ENCODE assay signal across 8 cellular contexts in genomic region chr10:80196270-80196949, GRCh38. TPM values are rescaled to one million over a fixed set of nuclear protein-coding genes. Genes with fewer than 3 reads are reported as not detected.
DNase-seq lines count a peak whose midpoint lies in the region; ATAC-seq and TF ChIP-seq lines count a peak whose summit lies in the region.

No MANE protein-coding gene starts in this region.

- peaks cover 12% of the 10 kb centered on the region for H3K79me1 ChIP-seq in mesenchymal stem cell (replicated peaks; ENCODE audit: low read length, poor library complexity, severe bottlenecking)

- ATAC-seq in HG03159 (IDR thresholded peaks at IDR 0.05; ENCODE audit: unreplicated experiment), result peak; percentile 83

- H3K4ac ChIP-seq in mesenchymal stem cell (ENCODE audit: low read depth in 1 of 2, low read length in 2 of 2), result no peak overlapping the region

- H3K23ac ChIP-seq in mesenchymal stem cell (ENCODE audit: low read length in 2 of 2), result no peak overlapping the region

- no peaks in the 10 kb centered on the region for H3K27me3 Mint-ChIP-seq in T-helper 1 cell treated with Interleukin-12 subunit alpha and Interleukin-12 subunit beta and Interleukin-4 antibody, amounts not matched to agents 30 μg/mL and 1 μg/mL, for 36 hours (ENCODE audit: low read depth)

- H3K27ac ChIP-seq in brain microvascular endothelial cell (no peak overlapping the region), mesenchymal stem cell (ENCODE audit: low read length, poor library complexity, severe bottlenecking) (peak overlapping the region; percentile 61), subcutaneous abdominal adipose tissue (ENCODE audit: low read depth, low read length) (peak overlapping the region; percentile 93)

- peaks cover 4% of the 10 kb centered on the region for H3K9me3 Mint-ChIP-seq in T-helper 1 cell treated with Interleukin-12 subunit alpha and Interleukin-12 subunit beta and Interleukin-4 antibody, amounts not matched to agents 30 μg/mL and 1 μg/mL, for 36 hours

- H3K4me1 Mint-ChIP-seq in T-helper 1 cell treated with Interleukin-12 subunit alpha and Interleukin-12 subunit beta and Interleukin-4 antibody, amounts not matched to agents 30 μg/mL and 1 μg/mL, for 36 hours (ENCODE audit: low read depth), result peaks cover 58% of the 10 kb centered on the region

- no peak overlapping the region for H2BK12ac ChIP-seq in mesenchymal stem cell (ENCODE audit: low read length in 2 of 2)

- no peak overlapping the region for H3K9ac ChIP-seq in mesenchymal stem cell (ENCODE audit: low read length)
- peak overlapping the region in 4 of 5 donors; percentile 30 to 53 (median 44) for H3K9ac ChIP-seq in subcutaneous abdominal adipose tissue (ENCODE audit: low read length in 5 of 5)

- in situ Hi-C loops in brain microvascular endothelial cell (cut with HindIII; ENCODE audit: low pct_ligation_motif_present, low sequenced_read_pairs), result no loop called here

- no peak overlapping the region for H4K91ac ChIP-seq in mesenchymal stem cell (ENCODE audit: low read length)

- H2BK5ac ChIP-seq in mesenchymal stem cell (ENCODE audit: low read depth, low read length, poor library complexity, severe bottlenecking), result no peak overlapping the region

- H3K4me1 ChIP-seq in mesenchymal stem cell (ENCODE audit: control insufficient read depth, insufficient read depth, low read depth, low read length) (peaks cover 30% of the 10 kb centered on the region), subcutaneous abdominal adipose tissue (ENCODE audit: control insufficient read depth in 5 of 5, insufficient read depth in 5 of 5, low read length in 5 of 5) (peaks cover 32 to 82% (median 80%) of the 10 kb centered on the region in 5 donors)

- H4K8ac ChIP-seq in mesenchymal stem cell (ENCODE audit: low read length), result no peak overlapping the region

- H2AFZ ChIP-seq in mesenchymal stem cell (ENCODE audit: low read depth, low read length), result no peak overlapping the region

- DNase-seq in DMS 273 (lab: John Stamatoyannopoulos, UW; ENCODE audit: unreplicated experiment) (peak; percentile 10), DMS 273 treated with DMSO at 0.1 percent for 48 hours (lab: John Stamatoyannopoulos, UW) (no peak), brain microvascular endothelial cell (peak; percentile 42), mesenchymal stem cell (no peak), NCI-H1092 treated with DMSO at 0.1 percent for 48 hours (lab: John Stamatoyannopoulos, UW) (no peak)

- peaks cover 8% of the 10 kb centered on the region for H3K9me3 ChIP-seq in mesenchymal stem cell (ENCODE audit: control insufficient read depth, low read length)
- no peaks in the 10 kb centered on the region for H3K9me3 ChIP-seq in subcutaneous abdominal adipose tissue (ENCODE audit: control insufficient read depth in 5 of 5, low read length in 5 of 5)

- no peak for TF ChIP-seq CTCF in brain microvascular endothelial cell (IDR thresholded peaks at IDR 0.05; ENCODE audit: low read depth, low read length, missing control alignments)

- H2AK5ac ChIP-seq in mesenchymal stem cell (ENCODE audit: low read length, severe bottlenecking), result peak overlapping the region; percentile 10

- H3K36me3 ChIP-seq in brain microvascular endothelial cell (replicated peaks) (peaks cover 19% of the 10 kb centered on the region), mesenchymal stem cell (ENCODE audit: control insufficient read depth in 1 of 2, insufficient read depth in 2 of 2, low read depth in 1 of 2, low read length in 2 of 2) (peaks cover 34 to 35% of the 10 kb centered on the region in 2 experiments), subcutaneous abdominal adipose tissue (ENCODE audit: control insufficient read depth in 5 of 5, insufficient read depth in 5 of 5, low read length in 5 of 5) (peaks cover 0 to 20% (median 4%) of the 10 kb centered on the region in 5 donors)

- H2BK15ac ChIP-seq in mesenchymal stem cell (ENCODE audit: low read depth, poor library complexity, severe bottlenecking), result no peak overlapping the region

- 71% methylated on average over 6 of the region's 8 CpGs for WGBS in mesenchymal stem cell

- H3K27me3 ChIP-seq in brain microvascular endothelial cell (replicated peaks) (no peaks in the 10 kb centered on the region), mesenchymal stem cell (ENCODE audit: control insufficient read depth in 1 of 2, insufficient read depth in 1 of 2, low read length in 2 of 2) (no peaks in the 10 kb centered on the region), subcutaneous abdominal adipose tissue (ENCODE audit: control insufficient read depth in 5 of 5, insufficient read depth in 4 of 5, low read length in 5 of 5) (no peaks in the 10 kb centered on the region)

- H3K27ac Mint-ChIP-seq in T-helper 1 cell treated with Interleukin-12 subunit alpha and Interleukin-12 subunit beta and Interleukin-4 antibody, amounts not matched to agents 30 μg/mL and 1 μg/mL, for 36 hours, result peak overlapping the region; percentile 88

- peak overlapping the region; percentile 40 for H3K4me3 Mint-ChIP-seq in T-helper 1 cell treated with Interleukin-12 subunit alpha and Interleukin-12 subunit beta and Interleukin-4 antibody, amounts not matched to agents 30 μg/mL and 1 μg/mL, for 36 hours

- H3K14ac ChIP-seq in mesenchymal stem cell (ENCODE audit: low read length in 2 of 2), result peak overlapping the region in 1 of 2 experiments; percentile 33

- no peak overlapping the region for H2BK120ac ChIP-seq in mesenchymal stem cell (ENCODE audit: low read depth, low read length)

- H3K4me2 ChIP-seq in mesenchymal stem cell (ENCODE audit: low read length, poor library complexity, severe bottlenecking), result peak overlapping the region; percentile 36

- no peak overlapping the region for H3K18ac ChIP-seq in mesenchymal stem cell (ENCODE audit: low read depth in 1 of 2, low read length in 2 of 2)

- peaks cover 30% of the 10 kb centered on the region for H3K36me3 Mint-ChIP-seq in T-helper 1 cell treated with Interleukin-12 subunit alpha and Interleukin-12 subunit beta and Interleukin-4 antibody, amounts not matched to agents 30 μg/mL and 1 μg/mL, for 36 hours (ENCODE audit: low read depth)

- no peak overlapping the region for H3K4me3 ChIP-seq in brain microvascular endothelial cell (ENCODE audit: low read depth, low read length)
- H3K4me3 ChIP-seq in mesenchymal stem cell (ENCODE audit: insufficient read depth in 1 of 2, low read depth in 1 of 2, low read length in 2 of 2), result no peak overlapping the region
- no peak overlapping the region for H3K4me3 ChIP-seq in subcutaneous abdominal adipose tissue (ENCODE audit: low read depth in 1 of 5, low read length in 5 of 5)

RNA-seq across cellular contexts. Expression of gene ANXA11, which starts 8.9 kb away (rescaled TPM):
- polyA plus RNA-seq in mesenchymal stem cell (2013, experiment 1 of 2), result 670 TPM
- polyA plus RNA-seq in mesenchymal stem cell (2013, experiment 2 of 2), result 665 TPM

Comparison
In these comparisons a context has a peak if more than half of its experiments do, and no peak if none do; other contexts are left out.
1. DNase-seq: peak in DMS 273 (single experiment) and brain microvascular endothelial cell (single experiment); none in DMS 273 treated with DMSO at 0.1 percent for 48 hours (single experiment), mesenchymal stem cell (single experiment) and NCI-H1092 treated with DMSO at 0.1 percent for 48 hours (single experiment).